Comparison of ENCODE assay signal across 8 cellular contexts in the genomic region with DNA sequence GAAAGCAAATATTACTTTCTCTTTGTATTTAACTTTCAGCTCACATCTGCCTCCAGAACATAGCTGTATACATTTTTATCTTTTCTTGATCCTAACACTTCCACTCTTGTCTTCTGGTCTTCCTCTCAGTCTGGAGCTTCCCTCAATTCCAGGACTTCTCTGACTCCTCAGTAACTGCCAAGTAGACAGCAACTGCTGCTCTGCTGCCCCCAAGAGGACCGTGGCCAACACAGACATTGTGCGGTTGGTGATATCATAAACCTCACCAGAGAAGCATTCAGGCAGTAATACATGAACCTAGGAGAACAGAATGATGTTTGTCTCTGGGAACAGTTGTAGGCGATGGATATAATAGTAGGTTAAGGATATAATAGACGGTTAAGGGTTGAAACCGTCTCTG. TPM values are rescaled to one million over a fixed set of nuclear protein-coding genes. Genes with fewer than 3 reads are reported as not detected.
A peak's percentile ranks its signal among the peaks of the same experiment; 100 is the strongest.
DNase-seq lines count a peak whose midpoint lies in the region; ATAC-seq and TF ChIP-seq lines count a peak whose summit lies in the region.

No MANE protein-coding gene starts in this region.

- H3K4me3 ChIP-seq in sigmoid colon = no peak overlapping the region

- intact Hi-C loops in sigmoid colon (cut with DNase I) = no loop called here

- H3K9me3 ChIP-seq in sigmoid colon = peaks cover 0 to 4% (median 0%) of the 10 kb centered on the region in 4 donors

- H3K27ac Mint-ChIP-seq in T-helper 2 cell treated with Interferon-gamma antibody and Interleukin-4, amounts not matched to agents 5 μg/mL and 100 μg/mL, for 36 hours = no peak overlapping the region

- ATAC-seq in GM19455 (IDR thresholded peaks at IDR 0.05; ENCODE audit: unreplicated experiment) (no peak), HG03175 (IDR thresholded peaks at IDR 0.05; ENCODE audit: unreplicated experiment) (no peak)

- no peaks in the 10 kb centered on the region for H3K4me1 ChIP-seq in sigmoid colon

- no peak overlapping the region for H3K4me3 Mint-ChIP-seq in T-helper 2 cell treated with Interferon-gamma antibody and Interleukin-4, amounts not matched to agents 5 μg/mL and 100 μg/mL, for 36 hours

- H3K36me3 Mint-ChIP-seq in T-helper 2 cell treated with Interferon-gamma antibody and Interleukin-4, amounts not matched to agents 5 μg/mL and 100 μg/mL, for 36 hours (ENCODE audit: low read depth) = no peaks in the 10 kb centered on the region

- H3K27me3 ChIP-seq in sigmoid colon = no peaks in the 10 kb centered on the region

- TF ChIP-seq EP300 in sigmoid colon (IDR thresholded peaks at IDR 0.05) = no peak

- no peak for TF ChIP-seq POLR2A in sigmoid colon (IDR thresholded peaks at IDR 0.05)

- 52 to 53% methylated on average over 5 of the region's 5 CpGs for WGBS in sigmoid colon, 2 donors

- no peaks in the 10 kb centered on the region for H3K4me1 Mint-ChIP-seq in T-helper 2 cell treated with Interferon-gamma antibody and Interleukin-4, amounts not matched to agents 5 μg/mL and 100 μg/mL, for 36 hours (ENCODE audit: low read depth)

- DNase-seq in ELF-1 (ENCODE audit: low read depth, low spot score) (peak; percentile 56), HuH-7.5 (ENCODE audit: low spot score) (peak; percentile 12), SHP77 treated with DMSO at 0.1 percent for 48 hours (lab: John Stamatoyannopoulos, UW) (peak; percentile 29), hepatic stellate cell (ENCODE audit: low spot score) (peak; percentile 21), sigmoid colon (no peak)
- no peak for DNase-seq in T-helper 2 cell treated with Interferon-gamma antibody and Interleukin-4, amounts not matched to agents 5 μg/mL and 100 μg/mL, for 36 hours (ENCODE audit: low spot score)

- H3K9me3 Mint-ChIP-seq in T-helper 2 cell treated with Interferon-gamma antibody and Interleukin-4, amounts not matched to agents 5 μg/mL and 100 μg/mL, for 36 hours = peaks cover 13% of the 10 kb centered on the region

- no peaks in the 10 kb centered on the region for H3K27me3 Mint-ChIP-seq in T-helper 2 cell treated with Interferon-gamma antibody and Interleukin-4, amounts not matched to agents 5 μg/mL and 100 μg/mL, for 36 hours (ENCODE audit: low read depth)

- no peaks in the 10 kb centered on the region for H3K36me3 ChIP-seq in sigmoid colon

- no peak for TF ChIP-seq CTCF in sigmoid colon (IDR thresholded peaks at IDR 0.05)

- no peak overlapping the region for H3K27ac ChIP-seq in sigmoid colon

RNA-seq across cellular contexts. Expression of a gene that starts 45.2 kb away (rescaled TPM):
- 1 to 10 TPM; 1.8 to 7.8 (median 2.7) TPM for total RNA-seq in sigmoid colon
- polyA plus RNA-seq in sigmoid colon = 1 to 10 TPM in 1 of 3 donors, under 1 TPM in 2; 0.32 to 1.2 (median 0.60) TPM

Comparison
In these comparisons a context has a peak if more than half of its experiments do, and no peak if none do; other contexts are left out.
1. DNase-seq: peak in ELF-1 (single experiment), HuH-7.5 (single experiment), SHP77 treated with DMSO at 0.1 percent for 48 hours (single experiment) and hepatic stellate cell (single experiment); none in sigmoid colon (single experiment) and T-helper 2 cell treated with Interferon-gamma antibody and Interleukin-4, amounts not matched to agents 5 μg/mL and 100 μg/mL, for 36 hours (single experiment).